Comparison of ENCODE assay signal across 9 cellular contexts in the genomic region with DNA sequence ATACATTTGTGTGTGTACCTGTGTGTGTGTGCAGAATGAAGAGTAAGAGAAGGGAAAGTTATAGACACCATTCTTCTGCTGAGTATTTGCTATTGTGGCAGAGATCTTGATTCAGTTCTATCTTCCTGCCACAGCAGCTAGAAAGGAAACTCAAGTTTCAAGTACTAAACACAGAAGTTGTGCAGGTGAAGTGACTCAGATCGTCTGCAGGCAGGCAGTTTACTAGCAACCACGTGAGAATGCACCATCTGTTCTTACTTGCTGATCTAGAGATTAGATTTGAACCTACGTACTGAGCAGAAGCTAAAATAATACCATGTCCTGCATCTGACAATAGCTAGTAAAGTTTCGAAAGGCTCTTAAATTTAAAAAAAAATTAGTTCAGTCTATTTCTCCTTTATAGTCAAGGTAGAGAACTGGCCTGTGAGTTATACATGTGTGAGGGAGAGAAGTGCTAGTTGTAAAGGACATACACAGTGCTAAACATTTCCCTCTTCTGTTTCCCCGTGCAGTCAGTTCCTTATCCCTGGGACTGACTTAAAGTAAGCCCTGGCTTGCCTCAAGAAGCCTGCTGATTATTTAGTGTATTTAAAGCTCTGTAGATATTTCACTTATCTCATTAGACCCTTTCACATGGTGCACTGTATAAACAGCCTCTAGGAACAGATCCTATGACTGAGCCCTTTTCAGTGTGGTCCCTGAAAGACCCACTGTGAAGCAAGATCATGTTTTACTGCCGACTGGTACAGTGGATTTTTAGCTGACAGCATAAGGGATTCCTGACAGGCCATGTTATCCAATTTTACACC. TPM values are rescaled to one million over a fixed set of nuclear protein-coding genes. Genes with fewer than 3 reads are reported as not detected.
DNase-seq lines count a peak whose midpoint lies in the region; ATAC-seq, FAIRE-seq and TF ChIP-seq lines count a peak whose summit lies in the region.
"Had no signal": no experiment of that assay in that cellular context is flagged by ENCODE, and none has a peak within 500 bp of the region (broad histone marks: within the 10 kb centered on the region; RNA-seq: fewer than 3 reads in every experiment).

No MANE protein-coding gene starts in this region.

- H3K4me3 Mint-ChIP-seq in nephron = no peak overlapping the region

- no peaks in the 10 kb centered on the region for H3K27me3 Mint-ChIP-seq in nephron (ENCODE audit: low read depth)

- H3K9me3 ChIP-seq in Karpas-422 (ENCODE audit: low read length) = no peaks in the 10 kb centered on the region

- TF ChIP-seq CTCF in LNCaP clone FGC (IDR thresholded peaks at IDR 0.05; ENCODE audit: control insufficient read depth, extremely low read depth, insufficient read depth) (no peak), bronchial epithelial cell (IDR thresholded peaks at IDR 0.05; ENCODE audit: insufficient read depth, low read length, severe bottlenecking) (no peak), nephron (IDR thresholded peaks at IDR 0.05; ENCODE audit: unreplicated experiment in 3 of 3) (no peak)

- no peak overlapping the region for H3K27ac ChIP-seq in Karpas-422 (ENCODE audit: low read length)

- no peak overlapping the region for H2AFZ ChIP-seq in Karpas-422 (ENCODE audit: low read length)

- peak; percentile 79 for ATAC-seq in GM21528 (IDR thresholded peaks at IDR 0.05; ENCODE audit: low FRiP score, unreplicated experiment)
- ATAC-seq: Panc1 had no signal

- no peaks in the 10 kb centered on the region for H3K9me2 ChIP-seq in Karpas-422 (replicated peaks; ENCODE audit: insufficient read depth, low read length)

- H3K4me2 ChIP-seq in Karpas-422 (ENCODE audit: low read depth, low read length, poor library complexity, severe bottlenecking) = no peak overlapping the region

- H3K36me3 ChIP-seq in bronchial epithelial cell (ENCODE audit: control insufficient read depth, insufficient read depth, low read length) (no peaks in the 10 kb centered on the region), Karpas-422 (ENCODE audit: insufficient read depth, low read length) (no peaks in the 10 kb centered on the region)

- H3K4me1 Mint-ChIP-seq in nephron = peaks cover 13% of the 10 kb centered on the region

- no peaks in the 10 kb centered on the region for H3K9me3 Mint-ChIP-seq in nephron

- no peaks in the 10 kb centered on the region for H4K20me1 ChIP-seq in Karpas-422 (ENCODE audit: insufficient read depth, low read depth, low read length)

- H3K4me3 ChIP-seq in LNCaP clone FGC (ENCODE audit: low read depth, low read length) (no peak overlapping the region), bronchial epithelial cell (ENCODE audit: low read depth, low read length) (no peak overlapping the region), Karpas-422 (ENCODE audit: low read length) (no peak overlapping the region)

- FAIRE-seq in bronchial epithelial cell (lab: Jason Lieb, UNC) = peak; percentile 81

- H3K36me3 Mint-ChIP-seq in nephron (ENCODE audit: low read depth) = no peaks in the 10 kb centered on the region

- peak overlapping the region in 2 of 3 experiments; percentile 32 to 71 for H3K27ac Mint-ChIP-seq in nephron

- DNase-seq in ELF-1 (ENCODE audit: low read depth, low spot score) (peak; percentile 37), LNCaP clone FGC (ENCODE audit: low read depth) (peak; percentile 64), bronchial epithelial cell (ENCODE audit: low read depth) (peak; percentile 81), Karpas-422 (no peak), NCI-H187 treated with DMSO at 0.1 percent for 48 hours (lab: John Stamatoyannopoulos, UW) (no peak)
- DNase-seq in activated CD4-positive, CD25-positive, alpha-beta regulatory T cell treated with anti-CD3 and anti-CD28 coated beads, Interleukin-2, amount 50 U/mL, for 72 hours = no peak

- H3K4me1 ChIP-seq in Karpas-422 (ENCODE audit: low read length) = no peaks in the 10 kb centered on the region

- no peaks in the 10 kb centered on the region for H3K79me2 ChIP-seq in Karpas-422 (ENCODE audit: low read length)

- H3K27me3 ChIP-seq in bronchial epithelial cell (ENCODE audit: control insufficient read depth, insufficient read depth, low read length) (no peaks in the 10 kb centered on the region), Karpas-422 (ENCODE audit: low read length) (no peaks in the 10 kb centered on the region)

- H3K9ac ChIP-seq in Karpas-422 (ENCODE audit: low read length) = no peak overlapping the region

RNA-seq across cellular contexts. Expression of gene SLC38A11, which starts 45.0 kb away (rescaled TPM):
- not detected in 2 replicates for total RNA-seq in bronchial epithelial cell
- not detected in 2 replicates for total RNA-seq in Karpas-422 (2014; rRNA removed; shearing (Covaris generic); ENCODE audit: low replicate concordance)

Comparison
In these comparisons a context has a peak if more than half of its experiments do, and no peak if none do; other contexts are left out.
1. DNase-seq: peak in ELF-1 (single experiment), LNCaP clone FGC (single experiment) and bronchial epithelial cell (single experiment); none in Karpas-422 (single experiment), NCI-H187 treated with DMSO at 0.1 percent for 48 hours (single experiment) and activated CD4-positive, CD25-positive, alpha-beta regulatory T cell treated with anti-CD3 and anti-CD28 coated beads, Interleukin-2, amount 50 U/mL, for 72 hours (single experiment).